20 cellular contexts compared by ENCODE assay signal in the genomic region with DNA sequence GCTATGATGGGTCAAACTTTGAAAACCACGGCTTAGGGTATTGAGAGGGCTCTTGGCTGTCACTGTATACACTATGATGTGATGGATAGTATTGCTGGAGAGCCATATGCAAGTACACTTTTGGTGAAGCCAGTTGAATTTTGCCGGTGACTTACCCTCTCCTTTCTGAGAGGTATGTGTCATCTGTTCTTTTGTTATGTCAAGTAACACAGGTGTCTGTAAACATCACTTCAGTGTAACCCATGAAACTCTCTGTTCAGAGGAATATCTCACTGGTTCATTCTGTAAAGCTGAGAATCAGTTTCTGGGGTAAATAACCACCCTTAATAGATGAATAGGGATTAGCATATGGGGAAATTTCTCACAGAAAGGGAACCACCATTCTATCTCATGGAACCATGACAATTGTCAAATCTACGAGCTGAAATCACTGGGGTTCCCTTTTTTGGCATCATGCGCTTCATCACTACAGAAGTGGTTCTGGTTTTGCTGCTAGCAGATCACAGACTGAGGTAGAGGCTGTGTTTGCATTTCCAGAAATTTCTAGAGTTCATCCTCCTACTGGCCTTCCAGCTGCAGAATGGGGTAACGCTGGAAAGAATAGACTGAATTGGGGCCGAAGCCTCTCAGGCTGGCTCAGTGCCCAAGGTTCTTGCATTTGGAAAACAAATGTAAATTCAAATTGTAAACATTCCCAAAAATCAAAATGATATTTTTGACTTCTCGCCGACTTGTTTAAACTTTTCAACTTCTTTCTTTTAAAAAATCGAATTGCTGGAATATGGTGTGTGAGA.
A peak's percentile ranks its signal among the peaks of the same experiment; 100 is the strongest.
DNase-seq lines count a peak whose midpoint lies in the region; ATAC-seq and TF ChIP-seq lines count a peak whose summit lies in the region.
"Had no signal": no experiment of that assay in that cellular context is flagged by ENCODE, and none has a peak within 500 bp of the region (broad histone marks: within the 10 kb centered on the region; RNA-seq: fewer than 3 reads in every experiment).

No MANE protein-coding gene starts in this region.

- peaks cover 2% of the 10 kb centered on the region in 2 donors for H3K27me3 Mint-ChIP-seq in CD4-positive, alpha-beta memory T cell
- no peaks in the 10 kb centered on the region for H3K27me3 Mint-ChIP-seq in central memory CD8-positive, alpha-beta T cell

- peaks cover 6 to 10% (median 8%) of the 10 kb centered on the region in 11 experiments; a peak in 17 of 22 replicates for H3K9me3 ChIP-seq in BLaER1 treated with 17β-estradiol and CSF1 and Interleukin-3, amounts not matched to agents 10 nM and 100 nM (replicated peaks in 1 of 11)
- H3K9me3 ChIP-seq in CD4-positive, alpha-beta memory T cell (ENCODE audit: control insufficient read depth in 1 of 2, low read length in 2 of 2) = no peaks in the 10 kb centered on the region
- H3K9me3 ChIP-seq in MM.1S (replicated peaks; ENCODE audit: insufficient read depth, low read length) = no peaks in the 10 kb centered on the region
- H3K9me3 ChIP-seq: HAP-1, sigmoid colon, thyroid gland had no signal

- H3K4me3 Mint-ChIP-seq in CD4-positive, alpha-beta memory T cell = peak overlapping the region in 2 of 8 donors; percentile 22 to 46
- peak overlapping the region; percentile 69 for H3K4me3 Mint-ChIP-seq in central memory CD8-positive, alpha-beta T cell
- H3K4me3 Mint-ChIP-seq: activated CD4-positive, alpha-beta memory T cell treated with anti-CD3 and anti-CD28 coated beads, Interleukin-2, amount 10 ng/mL, durations not matched to agents 7 days and 5 days; brain; CD14-positive monocyte had no signal

- H3K4me2 ChIP-seq in BLaER1 treated with 17β-estradiol and CSF1 and Interleukin-3, amounts not matched to agents 10 nM and 100 nM = peak overlapping the region in 9 of 11 experiments; percentile 49 to 75 (median 60); a peak in 14 of 22 replicates
- no peak overlapping the region for H3K4me2 ChIP-seq in MM.1S (ENCODE audit: low read depth, low read length)

- no peaks in the 10 kb centered on the region for H3K79me2 ChIP-seq in MM.1S (ENCODE audit: low read length)

- H3K27ac ChIP-seq in BLaER1 treated with 17β-estradiol and CSF1 and Interleukin-3, amounts not matched to agents 10 nM and 100 nM = peak overlapping the region in 10 of 11 experiments; percentile 13 to 80 (median 52); a peak in 17 of 22 replicates
- no peak overlapping the region for H3K27ac ChIP-seq in CD4-positive, alpha-beta memory T cell (ENCODE audit: low read depth, low read length)
- H3K27ac ChIP-seq in MM.1S (ENCODE audit: low read length) = no peak overlapping the region
- H3K27ac ChIP-seq: thyroid gland had no signal

- peak overlapping the region in 5 of 7 donors; percentile 19 to 71 (median 53) for H3K27ac Mint-ChIP-seq in CD4-positive, alpha-beta memory T cell
- H3K27ac Mint-ChIP-seq in central memory CD8-positive, alpha-beta T cell (ENCODE audit: low read depth) = peak overlapping the region; percentile 85
- H3K27ac Mint-ChIP-seq: activated CD4-positive, alpha-beta memory T cell treated with anti-CD3 and anti-CD28 coated beads, Interleukin-2, amount 10 ng/mL, durations not matched to agents 7 days and 5 days; brain had no signal

- intact Hi-C loops in CD4-positive, alpha-beta memory T cell (cut with micrococcal nuclease) = no loop called here

- no peaks in the 10 kb centered on the region for H3K36me3 Mint-ChIP-seq in CD4-positive, alpha-beta memory T cell
- H3K36me3 Mint-ChIP-seq in central memory CD8-positive, alpha-beta T cell (ENCODE audit: insufficient read depth) = peaks cover 2% of the 10 kb centered on the region
- H3K36me3 Mint-ChIP-seq: brain, CD14-positive monocyte had no signal

- no peaks in the 10 kb centered on the region for H3K36me3 ChIP-seq in BLaER1 treated with 17β-estradiol and CSF1 and Interleukin-3, amounts not matched to agents 10 nM and 100 nM
- no peaks in the 10 kb centered on the region for H3K36me3 ChIP-seq in CD4-positive, alpha-beta memory T cell (ENCODE audit: insufficient read depth, low read length)
- no peaks in the 10 kb centered on the region for H3K36me3 ChIP-seq in MM.1S (replicated peaks; ENCODE audit: insufficient read depth, low read length)
- H3K36me3 ChIP-seq: HAP-1, sigmoid colon, thyroid gland had no signal

- POLR2A ChIA-PET in CD4-positive, alpha-beta memory T cell (lab: Charles Lee; ENCODE audit: partially characterized antibody) = no interaction called here

- no peaks in the 10 kb centered on the region for H3K27me3 ChIP-seq in BLaER1 treated with 17β-estradiol and CSF1 and Interleukin-3, amounts not matched to agents 10 nM and 100 nM
- H3K27me3 ChIP-seq in CD4-positive, alpha-beta memory T cell (ENCODE audit: insufficient read depth, low read length) = no peaks in the 10 kb centered on the region
- peaks cover 27% of the 10 kb centered on the region for H3K27me3 ChIP-seq in MM.1S (replicated peaks; ENCODE audit: insufficient read depth, low read length)
- H3K27me3 ChIP-seq: sigmoid colon, thyroid gland had no signal

- CTCF ChIA-PET in CD4-positive, alpha-beta memory T cell (lab: Charles Lee; ENCODE audit: partially characterized antibody) = no interaction called here

- H3K4me1 Mint-ChIP-seq in CD4-positive, alpha-beta memory T cell = peaks cover 24 to 31% (median 29%) of the 10 kb centered on the region in 4 donors
- H3K4me1 Mint-ChIP-seq in central memory CD8-positive, alpha-beta T cell = peaks cover 23% of the 10 kb centered on the region

- no peak overlapping the region for H2AFZ ChIP-seq in MM.1S (ENCODE audit: low read length)

- peaks cover 23% of the 10 kb centered on the region for H3F3A ChIP-seq in MM.1S (ENCODE audit: insufficient read depth, low read length)

- H4K20me1 ChIP-seq in BLaER1 treated with 17β-estradiol and CSF1 and Interleukin-3, amounts not matched to agents 10 nM and 100 nM = no peaks in the 10 kb centered on the region
- no peaks in the 10 kb centered on the region for H4K20me1 ChIP-seq in MM.1S (ENCODE audit: insufficient read depth, low read length)

- ATAC-seq in central memory CD8-positive, alpha-beta T cell (replicated peaks; ENCODE audit: extremely low read depth, poor library complexity, severe bottlenecking) = no peak
- ATAC-seq in GM18861 (IDR thresholded peaks at IDR 0.05; ENCODE audit: unreplicated experiment) = no peak
- ATAC-seq: HepG2, SK-N-SH treated with all-trans-retinoic acid at 6 μM for 48 hours had no signal

- H3K4me3 ChIP-seq in BLaER1 treated with 17β-estradiol and CSF1 and Interleukin-3, amounts not matched to agents 10 nM and 100 nM = no peak overlapping the region
- H3K4me3 ChIP-seq in CD4-positive, alpha-beta memory T cell (ENCODE audit: low read length in 2 of 2) = no peak overlapping the region
- H3K4me3 ChIP-seq in MM.1S (ENCODE audit: low read length) = no peak overlapping the region
- H3K4me3 ChIP-seq: HAP-1, sigmoid colon, thyroid gland had no signal

- DNase-seq in CD4-positive, alpha-beta memory T cell = no peak
- peak; percentile 58 for DNase-seq in NCI-H510A (lab: John Stamatoyannopoulos, UW)
- DNase-seq in central memory CD8-positive, alpha-beta T cell (ENCODE audit: low spot score in 2 of 2) = no peak
- no peak for DNase-seq in MM.1S
- DNase-seq in UCSD-AML1 (lab: John Stamatoyannopoulos, UW; ENCODE audit: unreplicated experiment) = no peak
- DNase-seq: activated CD4-positive, alpha-beta memory T cell treated with anti-CD3 and anti-CD28 coated beads, Interleukin-2, amount 10 ng/mL, durations not matched to agents 7 days and 5 days; activated effector memory CD4-positive, alpha-beta T cell treated with anti-CD3 and anti-CD28 coated beads, Interleukin-2, amount 50 U/mL, for 16 hours; GDM1; hypothalamus; nucleus accumbens; sigmoid colon; stimulated activated CD8-positive, alpha-beta memory T cell treated with anti-CD3 and anti-CD28 coated beads, Interleukin-4, amount 100 ng/mL, for 48 hours; thyroid gland had no signal

- TF ChIP-seq CTCF in MM.1S (IDR thresholded peaks at IDR 0.05; ENCODE audit: low read length) = no peak

- peaks cover 0 to 5% (median 0%) of the 10 kb centered on the region in 8 donors for H3K9me3 Mint-ChIP-seq in CD4-positive, alpha-beta memory T cell
- no peaks in the 10 kb centered on the region for H3K9me3 Mint-ChIP-seq in central memory CD8-positive, alpha-beta T cell
- H3K9me3 Mint-ChIP-seq: activated CD4-positive, alpha-beta memory T cell treated with anti-CD3 and anti-CD28 coated beads, Interleukin-2, amount 10 ng/mL, durations not matched to agents 7 days and 5 days had no signal

- H3K9me2 ChIP-seq in MM.1S (replicated peaks; ENCODE audit: insufficient read depth, low read length) = no peaks in the 10 kb centered on the region

- peaks cover 14 to 42% (median 29%) of the 10 kb centered on the region in 10 experiments for H3K4me1 ChIP-seq in BLaER1 treated with 17β-estradiol and CSF1 and Interleukin-3, amounts not matched to agents 10 nM and 100 nM
- H3K4me1 ChIP-seq in CD4-positive, alpha-beta memory T cell (ENCODE audit: insufficient read depth, low read length) = peaks cover 31% of the 10 kb centered on the region
- peaks cover 19% of the 10 kb centered on the region for H3K4me1 ChIP-seq in MM.1S (ENCODE audit: low read length)
- H3K4me1 ChIP-seq: HAP-1, thyroid gland had no signal

- H3K9ac ChIP-seq in BLaER1 treated with 17β-estradiol and CSF1 and Interleukin-3, amounts not matched to agents 10 nM and 100 nM = peak overlapping the region in 2 of 11 experiments; percentile 51 to 54; a peak in 2 of 22 replicates
- no peak overlapping the region for H3K9ac ChIP-seq in MM.1S (ENCODE audit: low read length)

Comparison
In these comparisons a context has a peak if more than half of its experiments do, and no peak if none do; other contexts are left out.
1. H3K27ac ChIP-seq: peak in BLaER1 treated with 17β-estradiol and CSF1 and Interleukin-3, amounts not matched to agents 10 nM and 100 nM (10 of 11); none in CD4-positive, alpha-beta memory T cell (single experiment) and MM.1S (single experiment).